Comparison of ENCODE assay signal across 12 cellular contexts in the genomic region with DNA sequence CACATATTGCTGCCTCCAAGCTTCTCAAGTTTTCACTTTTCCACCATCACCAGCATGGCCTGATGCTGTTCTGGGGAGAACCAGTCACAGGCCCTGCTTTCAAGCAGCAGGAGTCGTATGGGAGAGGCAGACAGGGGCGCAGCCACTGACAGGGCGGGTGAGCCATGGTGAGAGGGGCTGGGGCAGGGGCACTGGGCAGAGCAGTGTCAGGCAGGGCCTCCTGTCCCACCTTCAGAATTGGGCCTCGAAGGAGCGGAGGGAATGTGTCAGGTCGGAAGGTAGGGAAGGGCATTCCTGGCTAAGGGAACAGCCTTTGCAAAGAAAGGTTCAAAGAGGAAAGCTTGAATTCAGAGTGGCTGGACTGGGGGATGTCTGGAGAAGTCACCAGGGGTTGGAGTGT. TPM values are rescaled to one million over a fixed set of nuclear protein-coding genes. Genes with fewer than 3 reads are reported as not detected.
A peak's percentile ranks its signal among the peaks of the same experiment; 100 is the strongest.
DNase-seq lines count a peak whose midpoint lies in the region; ATAC-seq and TF ChIP-seq lines count a peak whose summit lies in the region.
"Had no signal": no experiment of that assay in that cellular context is flagged by ENCODE, and none has a peak within 500 bp of the region (broad histone marks: within the 10 kb centered on the region; RNA-seq: fewer than 3 reads in every experiment).

No MANE protein-coding gene starts in this region.

- intact Hi-C loops in IMR-90 (cut with micrococcal nuclease) (no loop called here), dorsolateral prefrontal cortex (cut with DNase I) (loop anchor here (5.0 kb wide), 5 partner anchors 62 to 273 kb away; a partner anchor contains a TSS), sigmoid colon (cut with DNase I) (no loop called here)

- CTCF ChIA-PET in IMR-90 (lab: Yijun Ruan, JAX): interaction anchor here (1.1 to 1.2 kb wide), 4 partner anchors 20 to 160 kb away, joined by 3 to 4 read pairs (median 3); no protein-coding TSS in a partner anchor

- no peak overlapping the region for H3K56ac ChIP-seq in IMR-90 (ENCODE audit: extremely low read depth, insufficient read depth, low read length)

- no peaks in the 10 kb centered on the region for H3K36me3 Mint-ChIP-seq in CD4-positive, CD25-positive, alpha-beta regulatory T cell
- H3K36me3 Mint-ChIP-seq in neural crest cell (ENCODE audit: low read depth): no peaks in the 10 kb centered on the region

- H4K5ac ChIP-seq in IMR-90 (ENCODE audit: low read depth, low read length): no peak overlapping the region

- no peaks in the 10 kb centered on the region for H3K9me3 ChIP-seq in CD4-positive, CD25-positive, alpha-beta regulatory T cell (ENCODE audit: control insufficient read depth in 2 of 2, low read length in 2 of 2)
- H3K9me3 ChIP-seq in IMR-90 (ENCODE audit: control insufficient read depth, insufficient read depth, low read length) (no peaks in the 10 kb centered on the region), adipocyte (ENCODE audit: control insufficient read depth, low read length) (no peaks in the 10 kb centered on the region), sigmoid colon (no peaks in the 10 kb centered on the region)
- H3K9me3 ChIP-seq: BE2C had no signal

- H3K4me3 Mint-ChIP-seq in CD4-positive, CD25-positive, alpha-beta regulatory T cell: peak overlapping the region in 3 of 4 donors; percentile 56 to 95 (median 69)
- peak overlapping the region; percentile 72 for H3K4me3 Mint-ChIP-seq in neural crest cell
- H3K4me3 Mint-ChIP-seq: endodermal cell, GM23338 had no signal

- no peaks in the 10 kb centered on the region for H4K20me1 ChIP-seq in IMR-90 (ENCODE audit: insufficient read depth, low read length)

- no peak overlapping the region for H2BK5ac ChIP-seq in IMR-90 (ENCODE audit: low read depth, low read length, poor library complexity, severe bottlenecking)

- H3K79me1 ChIP-seq in IMR-90 (ENCODE audit: low read depth in 1 of 2, low read length in 2 of 2): peaks cover 6 to 35% of the 10 kb centered on the region in 2 experiments; a peak in 3 of 4 replicates

- H4K91ac ChIP-seq in IMR-90 (ENCODE audit: insufficient read depth, low read depth, low read length): no peak overlapping the region; the same call in 1 of the 2 replicates

- H3K9me1 ChIP-seq in IMR-90 (ENCODE audit: insufficient read depth, low read length): peaks cover 19% of the 10 kb centered on the region

- H3K23ac ChIP-seq in IMR-90 (ENCODE audit: low read depth, low read length): no peak overlapping the region

- no peak for TF ChIP-seq EP300 in sigmoid colon (IDR thresholded peaks at IDR 0.05)

- WGBS in IMR-90 (ENCODE audit: extremely low coverage in 2 of 2, insufficient read length in 1 of 2), 2 experiments: 60% methylated on average over 2 of the region's 6 CpGs; no CpG with 5 or more reads in 1 of the 2 experiments
- 82 to 85% methylated on average over 6 of the region's 6 CpGs for WGBS in sigmoid colon, 2 donors

- TF ChIP-seq CTCF in IMR-90 (conservative IDR thresholded peaks at IDR 0.05; ENCODE audit: low read depth, low read length) (no peak), neural crest cell (conservative IDR thresholded peaks at IDR 0.05) (no peak), dorsolateral prefrontal cortex (IDR thresholded peaks at IDR 0.05 in 54 of 56, conservative IDR thresholded peaks at IDR 0.05 in 2 of 56; ENCODE audit: low read depth in 1 of 56, partially characterized antibody in 56 of 56) (no peak), sigmoid colon (IDR thresholded peaks at IDR 0.05) (no peak)

- no peaks in the 10 kb centered on the region for H3K27me3 ChIP-seq in CD4-positive, CD25-positive, alpha-beta regulatory T cell (ENCODE audit: control insufficient read depth, insufficient read depth, low read length)
- no peaks in the 10 kb centered on the region for H3K27me3 ChIP-seq in IMR-90 (ENCODE audit: control insufficient read depth, insufficient read depth, low read length)
- no peaks in the 10 kb centered on the region for H3K27me3 ChIP-seq in adipocyte (replicated peaks; ENCODE audit: control insufficient read depth, insufficient read depth, low read length)
- no peaks in the 10 kb centered on the region for H3K27me3 ChIP-seq in dorsolateral prefrontal cortex
- H3K27me3 ChIP-seq in sigmoid colon: no peaks in the 10 kb centered on the region
- H3K27me3 ChIP-seq: BE2C had no signal

- H3K36me3 ChIP-seq in CD4-positive, CD25-positive, alpha-beta regulatory T cell (ENCODE audit: control insufficient read depth, insufficient read depth, low read length): no peaks in the 10 kb centered on the region
- H3K36me3 ChIP-seq in IMR-90 (ENCODE audit: control insufficient read depth, insufficient read depth, low read length) (no peaks in the 10 kb centered on the region), adipocyte (ENCODE audit: control insufficient read depth, insufficient read depth, low read length, severe bottlenecking) (no peaks in the 10 kb centered on the region), sigmoid colon (no peaks in the 10 kb centered on the region)
- H3K36me3 ChIP-seq: BE2C had no signal

- in situ Hi-C loops in IMR-90 (cut with MboI; ENCODE audit: low sequenced_read_pairs): no loop called here

- peaks cover 51% of the 10 kb centered on the region for H3K4me1 ChIP-seq in CD4-positive, CD25-positive, alpha-beta regulatory T cell (ENCODE audit: control insufficient read depth, insufficient read depth, low read length, poor library complexity, severe bottlenecking)
- peaks cover 30% of the 10 kb centered on the region for H3K4me1 ChIP-seq in IMR-90 (ENCODE audit: control insufficient read depth, insufficient read depth, low read length)
- H3K4me1 ChIP-seq in adipocyte (ENCODE audit: control insufficient read depth, insufficient read depth, low read length): peaks cover 52% of the 10 kb centered on the region
- H3K4me1 ChIP-seq in sigmoid colon: peaks cover 0 to 49% (median 41%) of the 10 kb centered on the region in 4 donors
- H3K4me1 ChIP-seq: BE2C had no signal

- no peak for TF ChIP-seq POLR2A in IMR-90 (IDR thresholded peaks at IDR 0.05; ENCODE audit: low read depth, low read length)
- TF ChIP-seq POLR2A in sigmoid colon (IDR thresholded peaks at IDR 0.05): no peak

- H2AFZ ChIP-seq in IMR-90 (replicated peaks; ENCODE audit: low read length, poor library complexity): peak overlapping the region; percentile 92
- H2AFZ ChIP-seq: GM23338 had no signal

- peak overlapping the region; percentile 93 for H2AK9ac ChIP-seq in IMR-90 (replicated peaks; ENCODE audit: low read depth, low read length, poor library complexity)

- dilution Hi-C loops in IMR-90 (cut with HindIII; ENCODE audit: low sequenced_read_pairs, unreplicated experiment): no loop called here

- H3K27ac Mint-ChIP-seq in CD4-positive, CD25-positive, alpha-beta regulatory T cell: peak overlapping the region; percentile 86 to 96 (median 89)
- no peak overlapping the region for H3K27ac Mint-ChIP-seq in neural crest cell (ENCODE audit: unreplicated experiment)
- H3K27ac Mint-ChIP-seq: endodermal cell, GM23338 had no signal

- TF ChIP-seq RAD21 in IMR-90 (IDR thresholded peaks at IDR 0.05; ENCODE audit: low read length): no peak

- ATAC-seq in CD4-positive, CD25-positive, alpha-beta regulatory T cell (ENCODE audit: low read depth in 2 of 2): no peak
- ATAC-seq in IMR-90 (ENCODE audit: low read depth): no peak
- ATAC-seq in HG02970 (IDR thresholded peaks at IDR 0.05; ENCODE audit: low FRiP score, unreplicated experiment): no peak

- H3K9ac ChIP-seq in IMR-90 (ENCODE audit: low read depth, low read length) (no peak overlapping the region), adipocyte (ENCODE audit: low read length) (peak overlapping the region; percentile 33)

- no peak overlapping the region; the same call in 1 of the 2 replicates for H3K4ac ChIP-seq in IMR-90 (ENCODE audit: low read depth, low read length)

- no peak overlapping the region for H3K27ac ChIP-seq in CD4-positive, CD25-positive, alpha-beta regulatory T cell (ENCODE audit: insufficient read depth, low read length, poor library complexity, severe bottlenecking)
- H3K27ac ChIP-seq in IMR-90 (ENCODE audit: insufficient read depth, low read length): no peak overlapping the region
- peak overlapping the region in 1 of 59 donors; percentile 63 for H3K27ac ChIP-seq in dorsolateral prefrontal cortex
- peak overlapping the region in 1 of 4 donors; percentile 45 for H3K27ac ChIP-seq in sigmoid colon

- no peak overlapping the region for H3K4me3 ChIP-seq in CD4-positive, CD25-positive, alpha-beta regulatory T cell (ENCODE audit: low read depth, low read length)
- no peak overlapping the region for H3K4me3 ChIP-seq in IMR-90 (ENCODE audit: insufficient read depth, low read depth, low read length)
- H3K4me3 ChIP-seq in adipocyte (ENCODE audit: low read length): no peak overlapping the region
- H3K4me3 ChIP-seq in dorsolateral prefrontal cortex: no peak overlapping the region
- H3K4me3 ChIP-seq in sigmoid colon: no peak overlapping the region
- H3K4me3 ChIP-seq: GM23338, smooth muscle cell had no signal

- no peak overlapping the region for H2BK20ac ChIP-seq in IMR-90 (ENCODE audit: low read depth, low read length)

- peak overlapping the region in 1 of 2 experiments; percentile 59; a peak in 1 of 4 replicates for H4K8ac ChIP-seq in IMR-90 (ENCODE audit: low read depth in 2 of 2, low read length in 2 of 2)

- H2BK15ac ChIP-seq in IMR-90 (ENCODE audit: low read depth, low read length): peak overlapping the region; percentile 39; the same call in 1 of the 3 replicates

- POLR2A ChIA-PET in IMR-90 (lab: Charles Lee; ENCODE audit: unreplicated experiment): no interaction called here

- H3K27me3 Mint-ChIP-seq in CD4-positive, CD25-positive, alpha-beta regulatory T cell: no peaks in the 10 kb centered on the region
- H3K27me3 Mint-ChIP-seq in neural crest cell (ENCODE audit: low read depth): peaks cover 48% of the 10 kb centered on the region

- peak overlapping the region; percentile 91 for H2BK120ac ChIP-seq in IMR-90 (ENCODE audit: low read depth, low read length)

- H2AK5ac ChIP-seq in IMR-90 (ENCODE audit: low read depth, low read length): peak overlapping the region; percentile 45; the same call in 1 of the 2 replicates

- no peak for DNase-seq in CD4-positive, CD25-positive, alpha-beta regulatory T cell
- no peak for DNase-seq in IMR-90
- DNase-seq in adipocyte (ENCODE audit: low read depth): no peak
- no peak for DNase-seq in neural crest cell (ENCODE audit: low read depth, low spot score)
- no peak for DNase-seq in activated effector memory CD4-positive, alpha-beta T cell treated with anti-CD3 and anti-CD28 coated beads, Interleukin-2, amount 50 U/mL, for 16 hours
- no peak for DNase-seq in dorsolateral prefrontal cortex
- DNase-seq in sigmoid colon: no peak

- H3K4me2 ChIP-seq in IMR-90 (ENCODE audit: low read depth, low read length): no peak overlapping the region
- H3K4me2 ChIP-seq: GM23338, smooth muscle cell had no signal

- H3K14ac ChIP-seq in IMR-90 (replicated peaks; ENCODE audit: low read depth, low read length): no peak overlapping the region

- H3K4me1 Mint-ChIP-seq in CD4-positive, CD25-positive, alpha-beta regulatory T cell: peaks cover 9 to 59% (median 38%) of the 10 kb centered on the region in 4 donors
- peaks cover 9% of the 10 kb centered on the region for H3K4me1 Mint-ChIP-seq in neural crest cell

- no peak overlapping the region for H3K18ac ChIP-seq in IMR-90 (ENCODE audit: low read depth, low read length)

- H3K9me3 Mint-ChIP-seq in CD4-positive, CD25-positive, alpha-beta regulatory T cell: no peaks in the 10 kb centered on the region
- no peaks in the 10 kb centered on the region for H3K9me3 Mint-ChIP-seq in neural crest cell
- H3K9me3 Mint-ChIP-seq: endodermal cell had no signal

- BruUV-seq in IMR-90 (replicated peaks; lab: Mats Ljungman, UMichigan): no TSS peak

RNA-seq across cellular contexts. Expression of a gene that starts 4.9 kb away (rescaled TPM):
- 70.6 TPM for total RNA-seq in CD4-positive, CD25-positive, alpha-beta regulatory T cell
- 10 to 100 TPM; 63.4 to 71.9 (median 68.3) TPM for polyA plus RNA-seq in CD4-positive, CD25-positive, alpha-beta regulatory T cell
- total RNA-seq in IMR-90 (2012; rRNA removed) (23.5 and 25.0 TPM in 2 replicates), neural crest cell (19.4 and 20.3 TPM in 2 replicates), dorsolateral prefrontal cortex (10 to 100 TPM in 119 of 120 experiments, 1 to 10 TPM in 1; 9.6 to 38.2 (median 18.5) TPM), sigmoid colon (10 to 100 TPM in 3 of 4 donors, 1 to 10 TPM in 1; 9.5 to 23.3 (median 13.3) TPM)
- polyA plus RNA-seq in IMR-90 (2012; rRNA removed) (72.6 and 82.2 TPM in 2 replicates), sigmoid colon (10 to 100 TPM; 43.8 to 59.1 (median 54.8) TPM)
- polyA plus RNA-seq in IMR-90 (2012; cell fraction: cytosol; rRNA removed): 80.0 and 96.7 TPM in 2 replicates
- 106 and 189 TPM in 2 replicates for polyA plus RNA-seq in IMR-90 (2012; cell fraction: nucleus; rRNA removed; ENCODE audit: low replicate concordance)

RNA-seq across cellular contexts. Expression of a gene that starts 26.4 kb away (rescaled TPM):
- total RNA-seq in CD4-positive, CD25-positive, alpha-beta regulatory T cell: 12.7 TPM
- 1 to 10 TPM; 2.8 to 4.6 (median 2.8) TPM for polyA plus RNA-seq in CD4-positive, CD25-positive, alpha-beta regulatory T cell
- total RNA-seq in IMR-90 (2012; rRNA removed) (0.56 and 0.90 TPM in 2 replicates), neural crest cell (6.3 and 6.7 TPM in 2 replicates), dorsolateral prefrontal cortex (10 to 100 TPM in 14 of 120 experiments, 1 to 10 TPM in 106; 5.2 to 13.5 (median 7.6) TPM), sigmoid colon (10 to 100 TPM in 2 of 4 donors, 1 to 10 TPM in 2; 6.8 to 13.8 (median 9.9) TPM)
- polyA plus RNA-seq in IMR-90 (2012; rRNA removed) (4.1 and 4.3 TPM in 2 replicates), sigmoid colon (1 to 10 TPM; 2.5 to 4.5 (median 3.6) TPM)
- polyA plus RNA-seq in IMR-90 (2012; cell fraction: cytosol; rRNA removed): 2.2 and 5.3 TPM in 2 replicates
- 4.7 and 7.3 TPM in 2 replicates for polyA plus RNA-seq in IMR-90 (2012; cell fraction: nucleus; rRNA removed; ENCODE audit: low replicate concordance)

Comparison
In these comparisons a context has a peak if more than half of its experiments do, and no peak if none do; other contexts are left out.
1. intact Hi-C loops: an anchor here in dorsolateral prefrontal cortex (5.0 kb wide); none called in IMR-90 and sigmoid colon.